14 cellular contexts compared by ENCODE assay signal in genomic region chr13:62305758-62306157, GRCh38.
DNase-seq lines count a peak whose midpoint lies in the region; ATAC-seq and TF ChIP-seq lines count a peak whose summit lies in the region.
"Had no signal": no experiment of that assay in that cellular context is flagged by ENCODE, and none has a peak within 500 bp of the region (broad histone marks: within the 10 kb centered on the region; RNA-seq: fewer than 3 reads in every experiment).

No MANE protein-coding gene starts in this region.

- no peaks in the 10 kb centered on the region for H3F3A ChIP-seq in Loucy (ENCODE audit: low read depth)

- no peaks in the 10 kb centered on the region for H3K9me3 ChIP-seq in Loucy (ENCODE audit: insufficient read depth, low read depth, low read length)
- H3K9me3 ChIP-seq in mucosa of descending colon: peaks cover 16% of the 10 kb centered on the region
- no peaks in the 10 kb centered on the region for H3K9me3 ChIP-seq in lower lobe of right lung
- H3K9me3 ChIP-seq in tibial artery: no peaks in the 10 kb centered on the region
- H3K9me3 ChIP-seq: neutrophil, testis had no signal

- peak overlapping the region; percentile 33 for H3K4me3 ChIP-seq in GM12865 (ENCODE audit: low read depth, low read length)
- H3K4me3 ChIP-seq in Loucy (ENCODE audit: low read length, poor library complexity, severe bottlenecking): no peak overlapping the region
- no peak overlapping the region for H3K4me3 ChIP-seq in mucosa of descending colon
- H3K4me3 ChIP-seq in lower lobe of right lung: no peak overlapping the region
- H3K4me3 ChIP-seq in tibial artery: no peak overlapping the region
- H3K4me3 ChIP-seq: testis had no signal

- DNase-seq in GM12865 (ENCODE audit: low read depth) (peak; percentile 69), mucosa of descending colon (no peak), lower lobe of right lung (no peak), tibial artery (no peak), NCI-H2171 (lab: John Stamatoyannopoulos, UW) (no peak)
- DNase-seq: activated CD4-positive, alpha-beta T cell treated with anti-CD3 and anti-CD28 coated beads, Interleukin-2, amount 50 U/mL, for 48 hours; C1 segment of cervical spinal cord; NCI-H2081; SIG-M5; testis had no signal

- intact Hi-C loops in mucosa of descending colon (cut with DNase I, micrococcal nuclease) (no loop called here), lower lobe of right lung (cut with DNase I) (no loop called here), tibial artery (cut with DNase I; ENCODE audit: low total_unique reads) (no loop called here)

- H3K9ac ChIP-seq in Loucy (ENCODE audit: low read depth, low read length, poor library complexity, severe bottlenecking): no peak overlapping the region

- no peaks in the 10 kb centered on the region for H3K4me1 ChIP-seq in Loucy (ENCODE audit: insufficient read depth, low read length, poor library complexity, severe bottlenecking)
- no peaks in the 10 kb centered on the region for H3K4me1 ChIP-seq in mucosa of descending colon (ENCODE audit: low read depth)
- no peaks in the 10 kb centered on the region for H3K4me1 ChIP-seq in lower lobe of right lung
- H3K4me1 ChIP-seq in tibial artery: no peaks in the 10 kb centered on the region
- H3K4me1 ChIP-seq: testis had no signal

- no peaks in the 10 kb centered on the region for H4K20me1 ChIP-seq in Loucy (ENCODE audit: insufficient read depth, low read length, poor library complexity, severe bottlenecking)

- no peak overlapping the region for H3K4me2 ChIP-seq in Loucy (ENCODE audit: low read depth, low read length, poor library complexity, severe bottlenecking)

- H3K36me3 ChIP-seq in Loucy (ENCODE audit: insufficient read depth, low read length) (no peaks in the 10 kb centered on the region), mucosa of descending colon (ENCODE audit: low read depth) (no peaks in the 10 kb centered on the region), lower lobe of right lung (no peaks in the 10 kb centered on the region), tibial artery (no peaks in the 10 kb centered on the region)
- H3K36me3 ChIP-seq: neutrophil had no signal

- H3K79me2 ChIP-seq in Loucy (ENCODE audit: insufficient read depth, low read length): no peaks in the 10 kb centered on the region

- 0 out of 2 replicates have a peak overlapping the region, but pooled peaks have one; percentile 12 for H2AFZ ChIP-seq in Loucy (ENCODE audit: low read length)

- ATAC-seq in GM19455 (IDR thresholded peaks at IDR 0.05; ENCODE audit: unreplicated experiment): peak; percentile 86
- ATAC-seq in HG02970 (IDR thresholded peaks at IDR 0.05; ENCODE audit: low FRiP score, unreplicated experiment): peak; percentile 71
- no peak for ATAC-seq in mucosa of descending colon
- ATAC-seq in lower lobe of right lung: no peak

- H3K27ac ChIP-seq in lower lobe of right lung (no peak overlapping the region), tibial artery (no peak overlapping the region)
- H3K27ac ChIP-seq: neutrophil, testis had no signal

- H3K27me3 ChIP-seq in Loucy (ENCODE audit: insufficient read depth, low read length, poor library complexity, severe bottlenecking) (no peaks in the 10 kb centered on the region), lower lobe of right lung (ENCODE audit: low read depth) (no peaks in the 10 kb centered on the region), tibial artery (no peaks in the 10 kb centered on the region)
- H3K27me3 ChIP-seq: neutrophil, testis had no signal

- H3K9me2 ChIP-seq in Loucy (replicated peaks; ENCODE audit: low read depth, low read length): no peaks in the 10 kb centered on the region

- TF ChIP-seq CTCF in GM12865 (IDR thresholded peaks at IDR 0.05; ENCODE audit: insufficient read depth, low read depth, low read length, missing control alignments) (no peak), Loucy (conservative IDR thresholded peaks at IDR 0.05; ENCODE audit: low read length) (no peak), mucosa of descending colon (IDR thresholded peaks at IDR 0.05) (no peak), lower lobe of right lung (IDR thresholded peaks at IDR 0.05) (no peak), tibial artery (IDR thresholded peaks at IDR 0.05) (no peak)

Comparison
In these comparisons a context has a peak if more than half of its experiments do, and no peak if none do; other contexts are left out.
1. ATAC-seq: peak in GM19455 (single experiment) and HG02970 (single experiment); none in mucosa of descending colon (single experiment) and lower lobe of right lung (0 of 2).